24 cellular contexts compared by ENCODE assay signal in genomic region chr4:100306018-100306417, GRCh38.
DNase-seq lines count a peak whose midpoint lies in the region; ATAC-seq, FAIRE-seq and TF ChIP-seq lines count a peak whose summit lies in the region.
"Had no signal": no experiment of that assay in that cellular context is flagged by ENCODE, and none has a peak within 500 bp of the region (broad histone marks: within the 10 kb centered on the region; RNA-seq: fewer than 3 reads in every experiment).

No MANE protein-coding gene starts in this region.

- no peak for FAIRE-seq in H54 (lab: Jason Lieb, UNC)
- FAIRE-seq: G401.6, GM18507, HTR-8/SVneo, urothelium cell line had no signal

- DNase-seq in AG20443 (ENCODE audit: low spot score) (peak; percentile 17), SK-N-SH (no peak), fibroblast of gingiva (ENCODE audit: low read depth) (peak; percentile 36), myocyte (ENCODE audit: low read depth) (peak; percentile 12), H54 (ENCODE audit: insufficient read length, low spot score) (no peak), cerebellum (ENCODE audit: low spot score) (no peak)
- DNase-seq in activated CD4-positive, alpha-beta T cell treated with anti-CD3 and anti-CD28 coated beads for 1 hour: no peak
- DNase-seq: activated CD8-positive, alpha-beta memory T cell treated with anti-CD3 and anti-CD28 coated beads, Interleukin-2, amount 50 U/mL, for 4 hours; activated naive CD8-positive, alpha-beta T cell treated with anti-CD3 and anti-CD28 coated beads for 36 hours; CD4-positive, alpha-beta memory T cell; DMS153; immature natural killer cell; NCI-H1092 treated with DMSO at 0.1 percent for 48 hours; NCI-H524 had no signal

- no peak overlapping the region for H3K4me2 ChIP-seq in SK-N-SH
- H3K4me2 ChIP-seq: hepatocyte had no signal

- H3F3A ChIP-seq in SK-N-SH (replicated peaks; ENCODE audit: insufficient read depth): peaks cover 5% of the 10 kb centered on the region

- POLR2A ChIA-PET in SK-N-SH (lab: Yijun Ruan, JAX): no interaction called here

- TF ChIP-seq RAD21 in SK-N-SH (IDR thresholded peaks at IDR 0.05; ENCODE audit: low read length): no peak

- no peaks in the 10 kb centered on the region for H3K9me2 ChIP-seq in SK-N-SH

- H3K27ac ChIP-seq in SK-N-SH (ENCODE audit: low read depth in 2 of 2, low read length in 1 of 2): no peak overlapping the region; a peak in 1 of 4 replicates
- H3K27ac ChIP-seq: coronary artery, foreskin keratinocyte, hepatocyte, SJSA1, VCaP had no signal

- no peaks in the 10 kb centered on the region for H3K9me3 ChIP-seq in SK-N-SH
- H3K9me3 ChIP-seq: SJSA1 had no signal

- H3K27me3 ChIP-seq in SK-N-SH (ENCODE audit: insufficient read depth): no peaks in the 10 kb centered on the region
- H3K27me3 ChIP-seq: foreskin keratinocyte, hepatocyte, SJSA1 had no signal

- no peak overlapping the region; the same call in 1 of the 2 replicates for H2AFZ ChIP-seq in SK-N-SH (ENCODE audit: low read depth)
- H2AFZ ChIP-seq: hepatocyte had no signal

- no peak overlapping the region for H3K9ac ChIP-seq in SK-N-SH

- no peak for ATAC-seq in GM19351 (IDR thresholded peaks at IDR 0.05; ENCODE audit: unreplicated experiment)
- ATAC-seq: foreskin keratinocyte had no signal

- TF ChIP-seq CTCF in SK-N-SH (IDR thresholded peaks at IDR 0.05): no peak

- no peak overlapping the region for H3K4me3 ChIP-seq in SK-N-SH (ENCODE audit: low read depth in 2 of 2, low read length in 1 of 2)
- H3K4me3 ChIP-seq: coronary artery, hepatocyte, SJSA1 had no signal

- TF ChIP-seq EP300 in SK-N-SH (IDR thresholded peaks at IDR 0.05; ENCODE audit: borderline replicate concordance in 1 of 2, low read depth in 1 of 2, low read length in 1 of 2): no peak

- H3K36me3 ChIP-seq in SK-N-SH (replicated peaks in 1 of 2; ENCODE audit: control insufficient read depth in 1 of 2, insufficient read depth in 2 of 2, low read length in 1 of 2): no peaks in the 10 kb centered on the region
- H3K36me3 ChIP-seq: SJSA1 had no signal

- TF ChIP-seq POLR2A in H54 (IDR thresholded peaks at IDR 0.05; ENCODE audit: low read depth, low read length): no peak

- H4K20me1 ChIP-seq in SK-N-SH (ENCODE audit: insufficient read depth): no peaks in the 10 kb centered on the region

- CTCF ChIA-PET in SK-N-SH (lab: Yijun Ruan, JAX): no interaction called here

- H3K79me2 ChIP-seq in SK-N-SH (ENCODE audit: insufficient read depth): no peaks in the 10 kb centered on the region
- H3K79me2 ChIP-seq: hepatocyte had no signal

- H3K4me1 ChIP-seq in SK-N-SH (ENCODE audit: control insufficient read depth in 1 of 2, insufficient read depth in 2 of 2, low read depth in 1 of 2, low read length in 1 of 2): no peaks in the 10 kb centered on the region
- H3K4me1 ChIP-seq: foreskin keratinocyte, SJSA1 had no signal

TF ChIP-seq in SK-N-SH, 30 proteins besides CTCF, POLR2A, EP300 and RAD21:
- TF ChIP-seq IRF3 (IDR thresholded peaks at IDR 0.05; ENCODE audit: low read depth, low read length): no peak
- TF ChIP-seq, protein P1, sequence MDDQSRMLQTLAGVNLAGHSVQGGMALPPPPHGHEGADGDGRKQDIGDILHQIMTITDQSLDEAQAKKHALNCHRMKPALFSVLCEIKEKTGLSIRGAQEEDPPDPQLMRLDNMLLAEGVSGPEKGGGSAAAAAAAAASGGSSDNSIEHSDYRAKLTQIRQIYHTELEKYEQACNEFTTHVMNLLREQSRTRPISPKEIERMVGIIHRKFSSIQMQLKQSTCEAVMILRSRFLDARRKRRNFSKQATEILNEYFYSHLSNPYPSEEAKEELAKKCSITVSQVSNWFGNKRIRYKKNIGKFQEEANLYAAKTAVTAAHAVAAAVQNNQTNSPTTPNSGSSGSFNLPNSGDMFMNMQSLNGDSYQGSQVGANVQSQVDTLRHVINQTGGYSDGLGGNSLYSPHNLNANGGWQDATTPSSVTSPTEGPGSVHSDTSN (IDR thresholded peaks at IDR 0.05): peak; percentile 53
- 0 out of 2 replicates have a peak, but pooled peaks have one; percentile 31 for TF ChIP-seq TCF12 (IDR thresholded peaks at IDR 0.05)

Comparison
In these comparisons a context has a peak if more than half of its experiments do, and no peak if none do; other contexts are left out.
1. DNase-seq: peak in AG20443 (single experiment), fibroblast of gingiva (single experiment) and myocyte (single experiment); none in SK-N-SH (single experiment), activated CD4-positive, alpha-beta T cell treated with anti-CD3 and anti-CD28 coated beads for 1 hour (single experiment), H54 (single experiment) and cerebellum (single experiment).